In genomic region chr1:193569696-193570269, GRCh38 we compare ENCODE assay signal across 9 cellular contexts.
A peak's percentile ranks its signal among the peaks of the same experiment; 100 is the strongest.
DNase-seq lines count a peak whose midpoint lies in the region; ATAC-seq, FAIRE-seq and TF ChIP-seq lines count a peak whose summit lies in the region.
"Had no signal": no experiment of that assay in that cellular context is flagged by ENCODE, and none has a peak within 500 bp of the region (broad histone marks: within the 10 kb centered on the region; RNA-seq: fewer than 3 reads in every experiment).

No MANE protein-coding gene starts in this region.

- H3K4me1 Mint-ChIP-seq in CD8-positive, alpha-beta T cell (ENCODE audit: low read depth), result peaks cover 25% of the 10 kb centered on the region
- peaks cover 24% of the 10 kb centered on the region for H3K4me1 Mint-ChIP-seq in HFFc6 (ENCODE audit: low read depth)
- H3K4me1 Mint-ChIP-seq in activated B cell treated with CpG ODN at 0.5 μM for 24 hours, result peaks cover 27% of the 10 kb centered on the region

- peak overlapping the region; percentile 29 for H3K27ac Mint-ChIP-seq in CD8-positive, alpha-beta T cell
- H3K27ac Mint-ChIP-seq in HFFc6, result peak overlapping the region; percentile 89
- no peak overlapping the region for H3K27ac Mint-ChIP-seq in activated B cell treated with CpG ODN at 0.5 μM for 24 hours

- H3K9me1 ChIP-seq in keratinocyte (ENCODE audit: control insufficient read depth, extremely low read depth, insufficient read depth, low read length), result no peaks in the 10 kb centered on the region

- H3K27ac ChIP-seq in CD8-positive, alpha-beta T cell (ENCODE audit: low read depth, low read length), result no peak overlapping the region
- no peak overlapping the region for H3K27ac ChIP-seq in keratinocyte (ENCODE audit: control insufficient read depth, insufficient read depth, low read length)
- H3K27ac ChIP-seq in left ventricle myocardium inferior (replicated peaks), result no peak overlapping the region
- no peak overlapping the region for H3K27ac ChIP-seq in esophagus muscularis mucosa (replicated peaks in 1 of 4)
- H3K27ac ChIP-seq: right atrium auricular region had no signal

- no peaks in the 10 kb centered on the region for H3K79me2 ChIP-seq in keratinocyte (ENCODE audit: control insufficient read depth, insufficient read depth, low read length)

- peaks cover 13% of the 10 kb centered on the region for H3K9me3 Mint-ChIP-seq in CD8-positive, alpha-beta T cell
- H3K9me3 Mint-ChIP-seq in HFFc6 (no peaks in the 10 kb centered on the region; the same call in 1 of the 2 replicates), activated B cell treated with CpG ODN at 0.5 μM for 24 hours (peaks cover 4% of the 10 kb centered on the region)

- no peaks in the 10 kb centered on the region for H4K20me1 ChIP-seq in keratinocyte (ENCODE audit: control insufficient read depth, extremely low read depth, insufficient read depth, low read length)

- TF ChIP-seq POLR2A in esophagus muscularis mucosa (IDR thresholded peaks at IDR 0.05; ENCODE audit: low read depth), result no peak

- H3K4me3 Mint-ChIP-seq in CD8-positive, alpha-beta T cell, result no peak overlapping the region
- peak overlapping the region; percentile 55 for H3K4me3 Mint-ChIP-seq in HFFc6
- H3K4me3 Mint-ChIP-seq in activated B cell treated with CpG ODN at 0.5 μM for 24 hours, result no peak overlapping the region

- peak; percentile 69 for ATAC-seq in CD8-positive, alpha-beta T cell
- ATAC-seq in activated B cell treated with CpG ODN at 0.5 μM for 24 hours (ENCODE audit: low read depth), result peak; percentile 28

- dilution Hi-C loops in keratinocyte (cut with MboI; ENCODE audit: extremely low pct_ligation_motif_present, low sequenced_read_pairs), result no loop called here

- TF ChIP-seq EP300 in esophagus muscularis mucosa (IDR thresholded peaks at IDR 0.05), result no peak

- H2AFZ ChIP-seq in keratinocyte (ENCODE audit: control insufficient read depth, low read length), result no peak overlapping the region

- POLR2A ChIA-PET in CD8-positive, alpha-beta T cell (lab: Charles Lee), result no interaction called here
- POLR2A ChIA-PET in activated B cell treated with CpG ODN at 0.5 μM for 24 hours (lab: Charles Lee), result no interaction called here

- no peaks in the 10 kb centered on the region for H3K27me3 Mint-ChIP-seq in CD8-positive, alpha-beta T cell (ENCODE audit: low read depth)
- H3K27me3 Mint-ChIP-seq in HFFc6 (ENCODE audit: insufficient read depth) (peaks cover 1% of the 10 kb centered on the region; the same call in 1 of the 2 replicates), activated B cell treated with CpG ODN at 0.5 μM for 24 hours (no peaks in the 10 kb centered on the region)

- no peak for DNase-seq in CD8-positive, alpha-beta T cell
- DNase-seq in HFFc6 (peak; percentile 94), activated B cell treated with CpG ODN at 0.5 μM for 24 hours (no peak), keratinocyte (ENCODE audit: low read depth, low spot score) (peak; percentile 4), NCI-H2107 (lab: John Stamatoyannopoulos, UW) (no peak), GM10266 (ENCODE audit: extremely low spot score) (no peak), left ventricle myocardium inferior (no peak), esophagus muscularis mucosa (ENCODE audit: extremely low spot score) (no peak)

- H3K4me2 ChIP-seq in keratinocyte (ENCODE audit: control insufficient read depth, extremely low read depth, insufficient read depth, low read depth, low read length), result no peak overlapping the region

- H3K36me3 ChIP-seq in CD8-positive, alpha-beta T cell (ENCODE audit: insufficient read depth, low read length), result no peaks in the 10 kb centered on the region
- H3K36me3 ChIP-seq in keratinocyte (ENCODE audit: control insufficient read depth in 2 of 2, extremely low read depth in 1 of 2, insufficient read depth in 2 of 2, low read length in 2 of 2) (no peaks in the 10 kb centered on the region), left ventricle myocardium inferior (no peaks in the 10 kb centered on the region), esophagus muscularis mucosa (no peaks in the 10 kb centered on the region)
- H3K36me3 ChIP-seq: right atrium auricular region had no signal

- CTCF ChIA-PET in CD8-positive, alpha-beta T cell (lab: Charles Lee), result no interaction called here
- CTCF ChIA-PET in activated B cell treated with CpG ODN at 0.5 μM for 24 hours (lab: Charles Lee), result interaction anchor here (0.6 kb wide), 1 partner anchor 72 kb away, joined by 3 read pairs; no protein-coding TSS in a partner anchor

- no peak overlapping the region for H3K4me3 ChIP-seq in CD8-positive, alpha-beta T cell (ENCODE audit: low read depth, low read length)
- H3K4me3 ChIP-seq in keratinocyte (ENCODE audit: control insufficient read depth in 2 of 3, extremely low read depth in 1 of 3, insufficient read depth in 2 of 3, low read depth in 1 of 3, low read length in 3 of 3), result no peak overlapping the region
- no peak overlapping the region for H3K4me3 ChIP-seq in left ventricle myocardium inferior
- no peak overlapping the region for H3K4me3 ChIP-seq in esophagus muscularis mucosa
- H3K4me3 ChIP-seq: right atrium auricular region had no signal

- no peaks in the 10 kb centered on the region for H3K4me1 ChIP-seq in CD8-positive, alpha-beta T cell (ENCODE audit: insufficient read depth, low read length)
- H3K4me1 ChIP-seq in keratinocyte (ENCODE audit: control insufficient read depth, extremely low read depth, insufficient read depth, low read length) (no peaks in the 10 kb centered on the region), left ventricle myocardium inferior (no peaks in the 10 kb centered on the region), esophagus muscularis mucosa (no peaks in the 10 kb centered on the region)
- H3K4me1 ChIP-seq: right atrium auricular region had no signal

- H3K9ac ChIP-seq in keratinocyte (ENCODE audit: control insufficient read depth, extremely low read depth, insufficient read depth, low read length), result no peak overlapping the region

- H3K36me3 Mint-ChIP-seq in CD8-positive, alpha-beta T cell, result peaks cover 2% of the 10 kb centered on the region
- no peaks in the 10 kb centered on the region for H3K36me3 Mint-ChIP-seq in HFFc6 (ENCODE audit: low read depth)
- H3K36me3 Mint-ChIP-seq in activated B cell treated with CpG ODN at 0.5 μM for 24 hours (ENCODE audit: low read depth), result no peaks in the 10 kb centered on the region

- intact Hi-C loops in CD8-positive, alpha-beta T cell (cut with DNase I, micrococcal nuclease), result no loop called here
- intact Hi-C loops in activated B cell treated with CpG ODN at 0.5 μM for 24 hours (cut with micrococcal nuclease) (loop anchor here (2.0 kb wide), 1 partner anchor 33 kb away; no protein-coding TSS in a partner anchor), left ventricle myocardium inferior (cut with micrococcal nuclease) (no loop called here), esophagus muscularis mucosa (cut with DNase I) (no loop called here)

- FAIRE-seq in keratinocyte (lab: Jason Lieb, UNC), result no peak

- no peak for TF ChIP-seq CTCF in CD8-positive, alpha-beta T cell (IDR thresholded peaks at IDR 0.05)
- no peak for TF ChIP-seq CTCF in HFFc6 (IDR thresholded peaks at IDR 0.05)
- TF ChIP-seq CTCF in activated B cell treated with CpG ODN at 0.5 μM for 24 hours (IDR thresholded peaks at IDR 0.05), result no peak
- no peak for TF ChIP-seq CTCF in keratinocyte (optimal IDR thresholded peaks at IDR 0.05 in 1 of 3, IDR thresholded peaks at IDR 0.05 in 1 of 3, conservative IDR thresholded peaks at IDR 0.05 in 1 of 3; ENCODE audit: extremely low read depth in 1 of 3, insufficient read depth in 2 of 3, low read length in 3 of 3)
- no peak for TF ChIP-seq CTCF in GM10266 (IDR thresholded peaks at IDR 0.05; ENCODE audit: control insufficient read depth, insufficient read depth, low read depth, missing control alignments)
- TF ChIP-seq CTCF in left ventricle myocardium inferior (IDR thresholded peaks at IDR 0.05; ENCODE audit: borderline replicate concordance), result no peak
- no peak for TF ChIP-seq CTCF in esophagus muscularis mucosa (IDR thresholded peaks at IDR 0.05)

- no peaks in the 10 kb centered on the region for H3K9me3 ChIP-seq in CD8-positive, alpha-beta T cell (ENCODE audit: low read length)
- H3K9me3 ChIP-seq in keratinocyte (ENCODE audit: control insufficient read depth, low read depth, low read length) (no peaks in the 10 kb centered on the region), left ventricle myocardium inferior (replicated peaks) (peaks cover 13% of the 10 kb centered on the region), esophagus muscularis mucosa (peaks cover 0 to 8% (median 0%) of the 10 kb centered on the region in 4 donors)
- H3K9me3 ChIP-seq: right atrium auricular region had no signal

- H3K27me3 ChIP-seq in CD8-positive, alpha-beta T cell (ENCODE audit: insufficient read depth, low read length), result no peaks in the 10 kb centered on the region
- H3K27me3 ChIP-seq in keratinocyte (ENCODE audit: control insufficient read depth, extremely low read depth, insufficient read depth, low read length), result no peaks in the 10 kb centered on the region
- no peaks in the 10 kb centered on the region for H3K27me3 ChIP-seq in left ventricle myocardium inferior (ENCODE audit: low read depth)
- H3K27me3 ChIP-seq in esophagus muscularis mucosa, result no peaks in the 10 kb centered on the region
- H3K27me3 ChIP-seq: right atrium auricular region had no signal

Comparison
In these comparisons a context has a peak if more than half of its experiments do, and no peak if none do; other contexts are left out.
1. DNase-seq: peak in HFFc6 (single experiment) and keratinocyte (single experiment); none in CD8-positive, alpha-beta T cell (0 of 7), activated B cell treated with CpG ODN at 0.5 μM for 24 hours (single experiment), NCI-H2107 (single experiment), GM10266 (single experiment), left ventricle myocardium inferior (single experiment) and esophagus muscularis mucosa (single experiment).